ENCODE assay signal across 17 cellular contexts in genomic region chr12:113896194-113896593, GRCh38.
DNase-seq lines count a peak whose midpoint lies in the region; ATAC-seq and TF ChIP-seq lines count a peak whose summit lies in the region.
"Had no signal": no experiment of that assay in that cellular context is flagged by ENCODE, and none has a peak within 500 bp of the region (broad histone marks: within the 10 kb centered on the region; RNA-seq: fewer than 3 reads in every experiment).

No MANE protein-coding gene starts in this region.

- no peak for TF ChIP-seq EP300 in sigmoid colon (IDR thresholded peaks at IDR 0.05)

- H3K27me3 ChIP-seq in GM23338 (ENCODE audit: insufficient read depth) (no peaks in the 10 kb centered on the region), NT2/D1 (ENCODE audit: insufficient read depth, insufficient read length) (no peaks in the 10 kb centered on the region), iPS DF 6.9 (ENCODE audit: control insufficient read depth, insufficient read depth, low read length) (no peaks in the 10 kb centered on the region), neural progenitor cell (no peaks in the 10 kb centered on the region), sigmoid colon (no peaks in the 10 kb centered on the region)

- no peak overlapping the region for H3K4me2 ChIP-seq in GM23338
- H3K4me2 ChIP-seq in neural progenitor cell: peak overlapping the region; percentile 23
- H3K4me2 ChIP-seq: SK-N-SH had no signal

- H3K4me1 ChIP-seq in GM23338 (ENCODE audit: insufficient read depth) (peaks cover 5% of the 10 kb centered on the region), NT2/D1 (ENCODE audit: insufficient read depth, insufficient read length) (no peaks in the 10 kb centered on the region), iPS DF 6.9 (ENCODE audit: control insufficient read depth, insufficient read depth, low read length) (peaks cover 1% of the 10 kb centered on the region; the same call in 1 of the 2 replicates), neural progenitor cell (peaks cover 40% of the 10 kb centered on the region), sigmoid colon (no peaks in the 10 kb centered on the region)

- H3K9ac ChIP-seq in NT2/D1 (ENCODE audit: insufficient read length, low read depth) (peak overlapping the region; percentile 57), neural progenitor cell (no peak overlapping the region)
- H3K9ac ChIP-seq: SK-N-SH had no signal

- no peaks in the 10 kb centered on the region for H3K9me3 ChIP-seq in NT2/D1 (ENCODE audit: insufficient read depth, low read length)
- no peaks in the 10 kb centered on the region for H3K9me3 ChIP-seq in iPS DF 6.9 (ENCODE audit: control insufficient read depth, insufficient read depth, low read length)
- no peaks in the 10 kb centered on the region for H3K9me3 ChIP-seq in neural progenitor cell (ENCODE audit: low read depth)
- no peaks in the 10 kb centered on the region for H3K9me3 ChIP-seq in sigmoid colon
- H3K9me3 ChIP-seq: SK-N-SH had no signal

- no peaks in the 10 kb centered on the region for H3K9me3 Mint-ChIP-seq in GM23338
- H3K9me3 Mint-ChIP-seq in neural progenitor cell: no peaks in the 10 kb centered on the region
- H3K9me3 Mint-ChIP-seq: CD4-positive, alpha-beta T cell had no signal

- H2AFZ ChIP-seq in GM23338: no peak overlapping the region
- H2AFZ ChIP-seq in neural progenitor cell (replicated peaks): peak overlapping the region; percentile 14

- no peaks in the 10 kb centered on the region for H3K79me2 ChIP-seq in GM23338 (replicated peaks; ENCODE audit: insufficient read depth)
- H3K79me2 ChIP-seq in neural progenitor cell (ENCODE audit: low read depth): no peaks in the 10 kb centered on the region

- H3K9me2 ChIP-seq in GM23338 (ENCODE audit: insufficient read depth): no peaks in the 10 kb centered on the region
- H3K9me2 ChIP-seq: SK-N-SH had no signal

- H3F3A ChIP-seq in GM23338 (replicated peaks; ENCODE audit: low read depth) (no peaks in the 10 kb centered on the region), neural progenitor cell (ENCODE audit: low read depth) (peaks cover 47% of the 10 kb centered on the region)

- TF ChIP-seq POLR2A in sigmoid colon (IDR thresholded peaks at IDR 0.05): no peak

- H3K27ac Mint-ChIP-seq in GM23338: no peak overlapping the region
- H3K27ac Mint-ChIP-seq in neural progenitor cell: no peak overlapping the region
- H3K27ac Mint-ChIP-seq: CD4-positive, alpha-beta T cell had no signal

- TF ChIP-seq CTCF in GM23338 (conservative IDR thresholded peaks at IDR 0.05; ENCODE audit: low read depth in 2 of 2) (no peak), neural progenitor cell (IDR thresholded peaks at IDR 0.05) (no peak), omental fat pad (IDR thresholded peaks at IDR 0.05) (no peak), sigmoid colon (IDR thresholded peaks at IDR 0.05) (no peak)

- intact Hi-C loops in sigmoid colon (cut with DNase I): no loop called here

- DNase-seq in GM23338 (ENCODE audit: low spot score) (peak; percentile 91), NT2/D1 (ENCODE audit: low read depth, low spot score) (peak; percentile 88), iPS DF 6.9 (ENCODE audit: low read depth, low spot score) (peak; percentile 41), neural progenitor cell (ENCODE audit: low spot score) (peak; percentile 83), omental fat pad (ENCODE audit: low spot score) (no peak), sigmoid colon (no peak)
- DNase-seq: CD4-positive, alpha-beta T cell; KBM-7; NCI-H1436 treated with DMSO at 0.1 percent for 48 hours; NCI-H2081; NCI-H345; NCI-H69; NK-92 treated with Interleukin-12 subunit alpha and Interleukin-12 subunit beta, amount 100 ng/mL, for 24 hours; PC-3; SK-N-SH had no signal

- no CpG with 5 or more reads among the region's 7 CpGs for WGBS in iPS DF 6.9 (ENCODE audit: insufficient coverage, insufficient read length)
- 96% methylated on average over 7 of the region's 7 CpGs for WGBS in sigmoid colon, 2 donors

- H3K4me3 Mint-ChIP-seq in GM23338 (no peak overlapping the region), neural progenitor cell (no peak overlapping the region)
- H3K4me3 Mint-ChIP-seq: CD4-positive, alpha-beta T cell had no signal

- H3K36me3 Mint-ChIP-seq in GM23338 (ENCODE audit: low read depth) (peaks cover 3% of the 10 kb centered on the region; the same call in 1 of the 3 replicates), neural progenitor cell (no peaks in the 10 kb centered on the region)

- no peaks in the 10 kb centered on the region for H3K27me3 Mint-ChIP-seq in GM23338 (ENCODE audit: insufficient read depth, low read depth, poor library complexity)
- peaks cover 6% of the 10 kb centered on the region for H3K27me3 Mint-ChIP-seq in neural progenitor cell (ENCODE audit: insufficient read depth, low read depth)
- H3K27me3 Mint-ChIP-seq: CD4-positive, alpha-beta T cell had no signal

- ATAC-seq in GM23338 (peak; percentile 87), GM19395 (IDR thresholded peaks at IDR 0.05; ENCODE audit: unreplicated experiment) (no peak), omental fat pad (ENCODE audit: low FRiP score) (no peak)
- ATAC-seq: PC-3, Right ventricle myocardium inferior had no signal

- H3K27ac ChIP-seq in GM23338 (ENCODE audit: low read depth) (no peak overlapping the region), iPS DF 6.9 (ENCODE audit: low read length) (no peak overlapping the region), neural progenitor cell (no peak overlapping the region), sigmoid colon (no peak overlapping the region)

- H3K4me3 ChIP-seq in GM23338: no peak overlapping the region
- H3K4me3 ChIP-seq in NT2/D1 (ENCODE audit: insufficient read length, low read depth): no peak overlapping the region
- H3K4me3 ChIP-seq in iPS DF 6.9 (ENCODE audit: low read length): no peak overlapping the region
- H3K4me3 ChIP-seq in neural progenitor cell: no peak overlapping the region
- H3K4me3 ChIP-seq in sigmoid colon: no peak overlapping the region

- H4K20me1 ChIP-seq in GM23338 (replicated peaks; ENCODE audit: insufficient read depth) (no peaks in the 10 kb centered on the region), neural progenitor cell (ENCODE audit: low read depth) (peaks cover 7% of the 10 kb centered on the region)

- H3K36me3 ChIP-seq in GM23338 (ENCODE audit: insufficient read depth) (no peaks in the 10 kb centered on the region; the same call in 1 of the 2 replicates), NT2/D1 (ENCODE audit: insufficient read depth, insufficient read length, low read length) (peaks cover 18% of the 10 kb centered on the region), iPS DF 6.9 (ENCODE audit: control insufficient read depth, insufficient read depth, low read length) (no peaks in the 10 kb centered on the region), neural progenitor cell (no peaks in the 10 kb centered on the region), sigmoid colon (peaks cover 0 to 11% (median 0%) of the 10 kb centered on the region in 4 donors)

- peaks cover 25% of the 10 kb centered on the region for H3K4me1 Mint-ChIP-seq in GM23338
- peaks cover 25% of the 10 kb centered on the region for H3K4me1 Mint-ChIP-seq in neural progenitor cell

TF ChIP-seq in GM23338, 12 proteins besides CTCF, POLR2A, EP300 and RAD21 (continues in another document):
- TF ChIP-seq NANOG (IDR thresholded peaks at IDR 0.05; ENCODE audit: borderline replicate concordance) (no peak), STAT1 (IDR thresholded peaks at IDR 0.05; ENCODE audit: unreplicated experiment) (no peak), REST (IDR thresholded peaks at IDR 0.05; ENCODE audit: unreplicated experiment) (no peak), JUNB (IDR thresholded peaks at IDR 0.05; ENCODE audit: unreplicated experiment) (no peak)

Comparison
In these comparisons a context has a peak if more than half of its experiments do, and no peak if none do; other contexts are left out.
1. DNase-seq: peak in GM23338 (single experiment), NT2/D1 (single experiment), iPS DF 6.9 (single experiment) and neural progenitor cell (single experiment); none in omental fat pad (single experiment) and sigmoid colon (single experiment).